24 cellular contexts compared by ENCODE assay signal in the genomic region with DNA sequence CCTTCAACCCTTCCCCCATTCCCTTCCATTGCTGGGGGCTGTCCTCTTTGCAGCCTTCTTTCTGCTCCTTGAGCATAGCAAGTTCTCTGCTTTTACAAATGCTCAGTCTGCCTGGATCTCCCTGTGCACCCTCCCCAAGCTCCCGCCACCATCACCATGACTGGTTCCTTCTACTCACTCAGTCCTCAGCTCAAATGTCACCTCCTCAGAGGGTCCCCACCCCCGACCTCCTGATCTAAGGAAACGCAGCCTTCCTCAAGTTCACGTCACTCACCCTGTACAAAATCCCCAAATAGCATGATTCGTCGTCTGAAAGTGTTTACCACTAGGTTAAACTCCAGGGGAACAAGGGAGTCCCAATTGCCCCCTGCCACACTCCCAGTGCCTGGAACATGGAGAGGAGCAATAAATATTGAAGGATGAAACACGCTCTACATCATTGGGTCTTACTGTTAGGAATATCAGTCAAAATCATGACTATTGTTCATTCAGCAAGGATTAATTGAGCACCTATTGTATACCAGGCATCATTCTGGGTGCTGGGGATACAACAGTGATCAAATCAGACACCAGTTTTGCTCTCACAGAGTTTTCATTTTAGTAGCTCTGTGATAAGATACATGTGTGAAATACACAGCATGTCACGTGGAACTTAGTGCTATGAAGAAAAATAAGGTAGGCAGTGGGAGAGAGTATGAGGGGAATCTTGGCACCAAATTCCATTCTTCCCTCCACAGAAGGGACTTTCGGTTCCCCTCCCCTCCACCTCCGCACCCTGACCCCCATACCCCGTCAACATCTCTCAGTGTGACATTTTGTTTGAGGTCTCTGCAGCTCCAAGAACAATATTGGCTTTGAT.
"Had no signal": no experiment of that assay in that cellular context is flagged by ENCODE, and none has a peak within 500 bp of the region (broad histone marks: within the 10 kb centered on the region; RNA-seq: fewer than 3 reads in every experiment).

No MANE protein-coding gene starts in this region.

- H3K36me3 ChIP-seq: pancreas, spleen, transverse colon had no signal

- H3K9me3 ChIP-seq: pancreas, testis, transverse colon had no signal

- H3K4me3 Mint-ChIP-seq: endodermal cell; nephron progenitor cell; stimulated activated memory B cell treated with anti-CD40 and anti-IgM and Interleukin-4, amounts not matched to agents 10 μg/mL and 1 μg/mL and 100 μg/mL, for 72 hours; stimulated activated naive CD8-positive, alpha-beta T cell treated with anti-CD3 and anti-CD28 coated beads, Interleukin-15, amount 100 ng/mL, for 72 hours had no signal

- H3K27ac Mint-ChIP-seq: nephron progenitor cell; progenitor cell of endocrine pancreas; stimulated activated memory B cell treated with anti-CD40 and anti-IgM and Interleukin-4, amounts not matched to agents 10 μg/mL and 1 μg/mL and 100 μg/mL, for 72 hours had no signal

- H3K27me3 Mint-ChIP-seq: progenitor cell of endocrine pancreas; stimulated activated memory B cell treated with anti-CD40 and anti-IgM and Interleukin-4, amounts not matched to agents 10 μg/mL and 1 μg/mL and 100 μg/mL, for 72 hours; stimulated activated naive CD8-positive, alpha-beta T cell treated with anti-CD3 and anti-CD28 coated beads, Interleukin-15, amount 100 ng/mL, for 72 hours had no signal

- ATAC-seq: foreskin keratinocyte; left colon; left ventricle myocardium superior; stimulated activated memory B cell treated with anti-CD40 and anti-IgM and Interleukin-4, amounts not matched to agents 10 μg/mL and 1 μg/mL and 100 μg/mL, for 72 hours; stimulated activated naive CD8-positive, alpha-beta T cell treated with anti-CD3 and anti-CD28 coated beads, Interleukin-15, amount 100 ng/mL, for 72 hours had no signal

- H3K4me3 ChIP-seq: coronary artery, hepatocyte, lung, pancreas, spleen, testis, transverse colon had no signal

- H3K27ac ChIP-seq: coronary artery, foreskin keratinocyte, hepatocyte, spleen, testis, transverse colon had no signal

- H3K27me3 ChIP-seq: foreskin keratinocyte, hepatocyte, pancreas, spleen, testis, transverse colon had no signal

- DNase-seq: effector CD4-positive, alpha-beta T cell; endodermal cell; erythroblast; foreskin keratinocyte; head of caudate nucleus; left colon; left ventricle myocardium superior; mesenchymal stem cell; midbrain; nephron progenitor cell; nucleus accumbens; pancreas; spleen; stimulated activated CD4-positive, alpha-beta T cell treated with anti-CD3 and anti-CD28 coated beads, Interleukin-15, amount 100 ng/mL, for 24 hours; stimulated activated CD4-positive, alpha-beta T cell treated with anti-CD3 and anti-CD28 coated beads, Interleukin-1b, Interleukin-23, amount 100 ng/mL, for 48 hours; stimulated activated CD4-positive, alpha-beta T cell treated with anti-CD3 and anti-CD28 coated beads, Interleukin-4, amount 100 ng/mL, for 24 hours; stimulated activated naive CD8-positive, alpha-beta T cell treated with anti-CD3 and anti-CD28 coated beads, Interleukin-15, amount 100 ng/mL, for 72 hours; testis; transverse colon had no signal

- H3K4me1 ChIP-seq: foreskin keratinocyte, testis, transverse colon had no signal

- H3K4me1 Mint-ChIP-seq: stimulated activated memory B cell treated with anti-CD40 and anti-IgM and Interleukin-4, amounts not matched to agents 10 μg/mL and 1 μg/mL and 100 μg/mL, for 72 hours; stimulated activated naive CD8-positive, alpha-beta T cell treated with anti-CD3 and anti-CD28 coated beads, Interleukin-15, amount 100 ng/mL, for 72 hours had no signal
